In genomic region chr7:131326576-131326975, GRCh38 we compare ENCODE assay signal across 7 cellular contexts. TPM values are rescaled to one million over a fixed set of nuclear protein-coding genes. Genes with fewer than 3 reads are reported as not detected.
DNase-seq lines count a peak whose midpoint lies in the region; ATAC-seq and TF ChIP-seq lines count a peak whose summit lies in the region.

No MANE protein-coding gene starts in this region.

- H4K8ac ChIP-seq in IMR-90 (ENCODE audit: low read depth in 2 of 2, low read length in 2 of 2), result peak overlapping the region in 1 of 2 experiments; percentile 75; a peak in 3 of 4 replicates

- POLR2A ChIA-PET in IMR-90 (lab: Charles Lee; ENCODE audit: unreplicated experiment), result no interaction called here

- H3K27ac ChIP-seq in IMR-90 (ENCODE audit: insufficient read depth, low read length) (no peak overlapping the region), iPS-20b (ENCODE audit: low read length) (no peak overlapping the region)

- peak overlapping the region; percentile 80; the same call in 1 of the 2 replicates for H3K4me2 ChIP-seq in IMR-90 (ENCODE audit: low read depth, low read length)

- H3K23ac ChIP-seq in IMR-90 (ENCODE audit: low read depth, low read length), result peak overlapping the region; percentile 44; the same call in 1 of the 2 replicates

- no peaks in the 10 kb centered on the region for H3K9me3 Mint-ChIP-seq in activated naive CD8-positive, alpha-beta T cell (ENCODE audit: low read depth)
- no peaks in the 10 kb centered on the region for H3K9me3 Mint-ChIP-seq in stimulated activated naive B cell treated with anti-CD40 and anti-IgM and Interleukin-4, amounts not matched to agents 10 μg/mL and 1 μg/mL and 100 μg/mL, for 72 hours

- H3K4me3 ChIP-seq in IMR-90 (ENCODE audit: insufficient read depth, low read depth, low read length) (no peak overlapping the region), iPS-20b (ENCODE audit: low read length) (peak overlapping the region; percentile 99)

- H3K27me3 Mint-ChIP-seq in activated naive CD8-positive, alpha-beta T cell, result no peaks in the 10 kb centered on the region
- no peaks in the 10 kb centered on the region for H3K27me3 Mint-ChIP-seq in stimulated activated naive B cell treated with anti-CD40 and anti-IgM and Interleukin-4, amounts not matched to agents 10 μg/mL and 1 μg/mL and 100 μg/mL, for 72 hours

- WGBS in IMR-90 (ENCODE audit: extremely low coverage in 2 of 2, insufficient read length in 1 of 2), 2 experiments, result no CpG with 5 or more reads among the region's 6 CpGs

- ATAC-seq in IMR-90 (ENCODE audit: low read depth), result no peak
- ATAC-seq in stimulated activated naive B cell treated with anti-CD40 and anti-IgM and Interleukin-4, amounts not matched to agents 10 μg/mL and 1 μg/mL and 100 μg/mL, for 72 hours (replicated peaks), result no peak
- ATAC-seq in HG02642 (IDR thresholded peaks at IDR 0.05; ENCODE audit: poor library complexity, unreplicated experiment), result no peak

- no peak overlapping the region for H3K9ac ChIP-seq in IMR-90 (ENCODE audit: low read depth, low read length)
- no peak overlapping the region; the same call in 1 of the 2 replicates for H3K9ac ChIP-seq in iPS-20b (ENCODE audit: low read depth, low read length)

- no peaks in the 10 kb centered on the region for H3K36me3 ChIP-seq in IMR-90 (ENCODE audit: control insufficient read depth, insufficient read depth, low read length)
- H3K36me3 ChIP-seq in iPS-20b (ENCODE audit: insufficient read depth, low read depth, low read length), result no peaks in the 10 kb centered on the region

- H3K4ac ChIP-seq in IMR-90 (ENCODE audit: low read depth, low read length), result no peak overlapping the region; the same call in 1 of the 2 replicates

- H2BK120ac ChIP-seq in IMR-90 (ENCODE audit: low read depth, low read length), result peak overlapping the region; percentile 27; the same call in 1 of the 2 replicates

- BruUV-seq in IMR-90 (replicated peaks; lab: Mats Ljungman, UMichigan), result no TSS peak

- H4K5ac ChIP-seq in IMR-90 (ENCODE audit: low read depth, low read length), result no peak overlapping the region; the same call in 1 of the 2 replicates

- peaks cover 2% of the 10 kb centered on the region; the same call in 1 of the 2 replicates for H3K9me1 ChIP-seq in IMR-90 (ENCODE audit: insufficient read depth, low read length)

- in situ Hi-C loops in IMR-90 (cut with MboI; ENCODE audit: low sequenced_read_pairs), result no loop called here

- no peak overlapping the region; the same call in 1 of the 2 replicates for H3K56ac ChIP-seq in IMR-90 (ENCODE audit: extremely low read depth, insufficient read depth, low read length)

- dilution Hi-C loops in IMR-90 (cut with HindIII; ENCODE audit: low sequenced_read_pairs, unreplicated experiment), result no loop called here

- H3K27me3 ChIP-seq in IMR-90 (ENCODE audit: control insufficient read depth, insufficient read depth, low read length) (no peaks in the 10 kb centered on the region), iPS-20b (ENCODE audit: insufficient read depth, low read length) (no peaks in the 10 kb centered on the region)

- no peak for TF ChIP-seq POLR2A in IMR-90 (IDR thresholded peaks at IDR 0.05; ENCODE audit: low read depth, low read length)

- no peak for TF ChIP-seq RAD21 in IMR-90 (IDR thresholded peaks at IDR 0.05; ENCODE audit: low read length)

- no peak overlapping the region for H2AK9ac ChIP-seq in IMR-90 (replicated peaks; ENCODE audit: low read depth, low read length, poor library complexity)

- H3K4me1 ChIP-seq in IMR-90 (ENCODE audit: control insufficient read depth, insufficient read depth, low read length), result peaks cover 7% of the 10 kb centered on the region; the same call in 1 of the 2 replicates
- peaks cover 19% of the 10 kb centered on the region; the same call in 1 of the 2 replicates for H3K4me1 ChIP-seq in iPS-20b (ENCODE audit: insufficient read depth, low read length)

- no peak for TF ChIP-seq CTCF in IMR-90 (conservative IDR thresholded peaks at IDR 0.05; ENCODE audit: low read depth, low read length)

- H3K27ac Mint-ChIP-seq in activated naive CD8-positive, alpha-beta T cell, result peak overlapping the region; percentile 97
- no peak overlapping the region for H3K27ac Mint-ChIP-seq in stimulated activated naive B cell treated with anti-CD40 and anti-IgM and Interleukin-4, amounts not matched to agents 10 μg/mL and 1 μg/mL and 100 μg/mL, for 72 hours

- peaks cover 6% of the 10 kb centered on the region for H3K36me3 Mint-ChIP-seq in activated naive CD8-positive, alpha-beta T cell
- peaks cover 19 to 28% of the 10 kb centered on the region in 2 donors for H3K36me3 Mint-ChIP-seq in stimulated activated naive B cell treated with anti-CD40 and anti-IgM and Interleukin-4, amounts not matched to agents 10 μg/mL and 1 μg/mL and 100 μg/mL, for 72 hours

- H3K18ac ChIP-seq in IMR-90 (ENCODE audit: low read depth, low read length), result no peak overlapping the region

- no peak for DNase-seq in IMR-90
- DNase-seq in stimulated activated naive B cell treated with anti-CD40 and anti-IgM and Interleukin-4, amounts not matched to agents 10 μg/mL and 1 μg/mL and 100 μg/mL, for 72 hours, result no peak
- no peak for DNase-seq in NCI-H2107 treated with DMSO at 0.1 percent for 48 hours (lab: John Stamatoyannopoulos, UW; ENCODE audit: unreplicated experiment)
- DNase-seq in AML-193 (lab: John Stamatoyannopoulos, UW), result no peak

- H2BK15ac ChIP-seq in IMR-90 (ENCODE audit: low read depth, low read length), result no peak overlapping the region

- no peak overlapping the region for H4K91ac ChIP-seq in IMR-90 (ENCODE audit: insufficient read depth, low read depth, low read length)

- peaks cover 3 to 23% of the 10 kb centered on the region in 2 experiments; a peak in 2 of 4 replicates for H3K79me1 ChIP-seq in IMR-90 (ENCODE audit: low read depth in 1 of 2, low read length in 2 of 2)

- no peak overlapping the region for H3K14ac ChIP-seq in IMR-90 (replicated peaks; ENCODE audit: low read depth, low read length)

- peaks cover 33% of the 10 kb centered on the region for H4K20me1 ChIP-seq in IMR-90 (ENCODE audit: insufficient read depth, low read length)

- CTCF ChIA-PET in IMR-90 (lab: Yijun Ruan, JAX), result no interaction called here

- peak overlapping the region; percentile 85 for H2BK5ac ChIP-seq in IMR-90 (ENCODE audit: low read depth, low read length, poor library complexity, severe bottlenecking)

- peaks cover 56% of the 10 kb centered on the region for H3K4me1 Mint-ChIP-seq in activated naive CD8-positive, alpha-beta T cell (ENCODE audit: low read depth)
- H3K4me1 Mint-ChIP-seq in stimulated activated naive B cell treated with anti-CD40 and anti-IgM and Interleukin-4, amounts not matched to agents 10 μg/mL and 1 μg/mL and 100 μg/mL, for 72 hours, result peaks cover 38 to 56% of the 10 kb centered on the region in 2 donors

- no peak overlapping the region for H2BK20ac ChIP-seq in IMR-90 (ENCODE audit: low read depth, low read length)

- intact Hi-C loops in IMR-90 (cut with micrococcal nuclease), result loop anchor here (5.0 kb wide), 1 partner anchor 259 kb away; no protein-coding TSS in a partner anchor

- H2AK5ac ChIP-seq in IMR-90 (ENCODE audit: low read depth, low read length), result no peak overlapping the region

- H3K4me3 Mint-ChIP-seq in activated naive CD8-positive, alpha-beta T cell, result peak overlapping the region; percentile 99
- peak overlapping the region; percentile 88 to 94 for H3K4me3 Mint-ChIP-seq in stimulated activated naive B cell treated with anti-CD40 and anti-IgM and Interleukin-4, amounts not matched to agents 10 μg/mL and 1 μg/mL and 100 μg/mL, for 72 hours

- no peak overlapping the region for H2AFZ ChIP-seq in IMR-90 (replicated peaks; ENCODE audit: low read length, poor library complexity)

- H3K9me3 ChIP-seq in IMR-90 (ENCODE audit: control insufficient read depth, insufficient read depth, low read length) (no peaks in the 10 kb centered on the region), iPS-20b (ENCODE audit: insufficient read depth, low read depth, low read length) (no peaks in the 10 kb centered on the region)

TF ChIP-seq in IMR-90, 13 proteins besides CTCF, POLR2A, EP300 and RAD21:
- no peak for TF ChIP-seq MXI1 (IDR thresholded peaks at IDR 0.05; ENCODE audit: borderline replicate concordance, low read depth, low read length)
- TF ChIP-seq ELK1 (IDR thresholded peaks at IDR 0.05; ENCODE audit: borderline replicate concordance, low read depth, low read length), result no peak
- no peak for TF ChIP-seq BHLHE40 (IDR thresholded peaks at IDR 0.05; ENCODE audit: low read depth, low read length)
- no peak for TF ChIP-seq RCOR1 (IDR thresholded peaks at IDR 0.05; ENCODE audit: insufficient replicate concordance, low read length)
- no peak for TF ChIP-seq SMC3 (IDR thresholded peaks at IDR 0.05; ENCODE audit: low read depth, low read length)
- TF ChIP-seq MAZ (IDR thresholded peaks at IDR 0.05; ENCODE audit: borderline replicate concordance, low read depth, low read length), result no peak
- TF ChIP-seq CHD1 (IDR thresholded peaks at IDR 0.05; ENCODE audit: low read depth, low read length), result no peak
- TF ChIP-seq CEBPB (IDR thresholded peaks at IDR 0.05; ENCODE audit: low read depth, low read length), result no peak
- TF ChIP-seq FOS (IDR thresholded peaks at IDR 0.05; ENCODE audit: low read depth, low read length), result no peak
- TF ChIP-seq RFX5 (IDR thresholded peaks at IDR 0.05; ENCODE audit: low read depth, low read length), result no peak
- no peak for TF ChIP-seq NFE2L2 (IDR thresholded peaks at IDR 0.05; ENCODE audit: low read depth, low read length)
- no peak for TF ChIP-seq USF2 (IDR thresholded peaks at IDR 0.05; ENCODE audit: low read depth, low read length)
- TF ChIP-seq MAFK (IDR thresholded peaks at IDR 0.05; ENCODE audit: low read depth, low read length), result no peak
TF ChIP-seq in IMR-90: peak in this region for 0.

RNA-seq across cellular contexts. Expression of gene MKLN1, which starts 1.1 kb away (rescaled TPM):
- 52.0 and 65.8 TPM in 2 replicates for total RNA-seq in IMR-90 (2012; rRNA removed)
- polyA plus RNA-seq in IMR-90 (2012; rRNA removed), result 14.8 and 17.5 TPM in 2 replicates
- polyA plus RNA-seq in IMR-90 (2012; cell fraction: cytosol; rRNA removed), result 3.1 and 8.9 TPM in 2 replicates
- 2.6 and 18.4 TPM in 2 replicates for polyA plus RNA-seq in IMR-90 (2012; cell fraction: nucleus; rRNA removed; ENCODE audit: low replicate concordance)
